1 cellular context compared by ENCODE assay signal in the genomic region with DNA sequence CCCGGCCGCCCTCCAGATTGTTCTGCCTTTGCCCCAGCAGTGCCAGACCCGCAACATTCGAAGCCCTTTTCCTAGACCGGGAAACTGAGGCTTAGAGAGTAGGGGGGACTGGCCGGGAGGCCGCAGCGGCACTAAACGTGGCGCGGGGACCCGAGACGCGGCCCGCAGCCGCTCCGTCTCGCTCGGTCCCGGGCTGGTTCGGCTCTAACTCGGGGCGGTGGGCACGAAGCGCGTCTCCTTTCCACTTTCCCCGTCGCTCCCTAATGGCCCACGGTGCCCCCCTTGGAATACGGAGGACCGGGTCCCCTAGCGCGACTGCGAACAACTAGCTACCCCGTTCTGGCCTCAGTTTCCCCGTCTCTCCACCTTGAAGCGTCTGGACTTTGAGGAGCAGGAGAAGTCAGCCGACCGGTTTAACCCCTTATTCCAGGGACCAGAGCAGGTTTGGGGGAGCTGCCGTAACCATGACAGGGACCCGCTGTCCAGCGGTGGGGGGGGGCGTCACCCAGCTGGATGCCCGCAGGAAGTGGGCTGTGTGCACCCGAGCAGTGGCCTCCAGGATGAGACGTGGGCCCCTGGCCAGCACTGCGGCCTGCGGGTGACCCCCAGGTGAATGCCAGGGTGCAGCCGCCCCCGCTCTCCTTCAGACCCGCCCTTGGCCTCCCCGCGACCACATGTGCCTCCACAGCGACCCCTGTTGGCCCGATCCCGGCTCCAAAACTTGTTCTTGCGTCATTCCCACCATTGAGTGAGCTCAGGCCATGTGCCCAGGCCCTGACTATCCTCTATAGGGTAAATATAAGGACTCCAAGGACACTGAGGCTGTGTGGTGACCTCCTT.
A peak's percentile ranks its signal among the peaks of the same experiment; 100 is the strongest.
TF ChIP-seq lines count a peak whose summit lies in the region.

No MANE protein-coding gene starts in this region.

TF ChIP-seq in HEK293, 187 proteins besides CTCF, POLR2A, EP300 and RAD21 (continued from another document):
- TF ChIP-seq, protein P1, sequence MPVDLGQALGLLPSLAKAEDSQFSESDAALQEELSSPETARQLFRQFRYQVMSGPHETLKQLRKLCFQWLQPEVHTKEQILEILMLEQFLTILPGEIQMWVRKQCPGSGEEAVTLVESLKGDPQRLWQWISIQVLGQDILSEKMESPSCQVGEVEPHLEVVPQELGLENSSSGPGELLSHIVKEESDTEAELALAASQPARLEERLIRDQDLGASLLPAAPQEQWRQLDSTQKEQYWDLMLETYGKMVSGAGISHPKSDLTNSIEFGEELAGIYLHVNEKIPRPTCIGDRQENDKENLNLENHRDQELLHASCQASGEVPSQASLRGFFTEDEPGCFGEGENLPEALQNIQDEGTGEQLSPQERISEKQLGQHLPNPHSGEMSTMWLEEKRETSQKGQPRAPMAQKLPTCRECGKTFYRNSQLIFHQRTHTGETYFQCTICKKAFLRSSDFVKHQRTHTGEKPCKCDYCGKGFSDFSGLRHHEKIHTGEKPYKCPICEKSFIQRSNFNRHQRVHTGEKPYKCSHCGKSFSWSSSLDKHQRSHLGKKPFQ (tag by site-specific recombination; IDR thresholded peaks at IDR 0.05), result 0 out of 2 replicates have a peak, but pooled peaks have one; percentile 32
- TF ChIP-seq SETDB1 (IDR thresholded peaks at IDR 0.05; ENCODE audit: insufficient read length, low read length), result no peak
- TF ChIP-seq REPIN1 (tag by site-specific recombination; IDR thresholded peaks at IDR 0.05; ENCODE audit: low read depth), result no peak
- TF ChIP-seq ZNF785 (tag by site-specific recombination; IDR thresholded peaks at IDR 0.05), result peak; percentile 79; the same call in 1 of the 2 replicates
- TF ChIP-seq ZNF2 (tag by site-specific recombination; IDR thresholded peaks at IDR 0.05), result 0 out of 2 replicates have a peak, but pooled peaks have one; percentile 35
- TF ChIP-seq WT1 (tag by site-specific recombination; IDR thresholded peaks at IDR 0.05), result no peak; the same call in none of the 2 replicates
- TF ChIP-seq INSM2 (tag by site-specific recombination; IDR thresholded peaks at IDR 0.05), result no peak; the same call in none of the 2 replicates
- TF ChIP-seq ZBTB21 (tag by site-specific recombination; IDR thresholded peaks at IDR 0.05), result peak; percentile 90
- no peak for TF ChIP-seq ZNF157 (tag by site-specific recombination; IDR thresholded peaks at IDR 0.05)
- TF ChIP-seq, protein P2, sequence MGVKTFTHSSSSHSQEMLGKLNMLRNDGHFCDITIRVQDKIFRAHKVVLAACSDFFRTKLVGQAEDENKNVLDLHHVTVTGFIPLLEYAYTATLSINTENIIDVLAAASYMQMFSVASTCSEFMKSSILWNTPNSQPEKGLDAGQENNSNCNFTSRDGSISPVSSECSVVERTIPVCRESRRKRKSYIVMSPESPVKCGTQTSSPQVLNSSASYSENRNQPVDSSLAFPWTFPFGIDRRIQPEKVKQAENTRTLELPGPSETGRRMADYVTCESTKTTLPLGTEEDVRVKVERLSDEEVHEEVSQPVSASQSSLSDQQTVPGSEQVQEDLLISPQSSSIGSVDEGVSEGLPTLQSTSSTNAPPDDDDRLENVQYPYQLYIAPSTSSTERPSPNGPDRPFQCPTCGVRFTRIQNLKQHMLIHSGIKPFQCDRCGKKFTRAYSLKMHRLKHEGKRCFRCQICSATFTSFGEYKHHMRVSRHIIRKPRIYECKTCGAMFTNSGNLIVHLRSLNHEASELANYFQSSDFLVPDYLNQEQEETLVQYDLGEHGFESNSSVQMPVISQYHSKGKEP (tag by site-specific recombination; IDR thresholded peaks at IDR 0.05), result 0 out of 2 replicates have a peak, but pooled peaks have one; percentile 28
- no peak for TF ChIP-seq ZNF248 (tag by site-specific recombination; IDR thresholded peaks at IDR 0.05)
- TF ChIP-seq ZNF843 (tag by site-specific recombination; IDR thresholded peaks at IDR 0.05), result no peak
- TF ChIP-seq ZNF560 (tag by site-specific recombination; IDR thresholded peaks at IDR 0.05; ENCODE audit: borderline replicate concordance), result no peak
- no peak for TF ChIP-seq ZNF169 (tag by site-specific recombination; IDR thresholded peaks at IDR 0.05)
- TF ChIP-seq, protein P3, sequence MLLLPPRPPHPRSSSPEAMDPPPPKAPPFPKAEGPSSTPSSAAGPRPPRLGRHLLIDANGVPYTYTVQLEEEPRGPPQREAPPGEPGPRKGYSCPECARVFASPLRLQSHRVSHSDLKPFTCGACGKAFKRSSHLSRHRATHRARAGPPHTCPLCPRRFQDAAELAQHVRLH (tag by site-specific recombination; IDR thresholded peaks at IDR 0.05), result peak; percentile 40; the same call in 1 of the 2 replicates
- TF ChIP-seq BCL11A (tag by site-specific recombination; IDR thresholded peaks at IDR 0.05; ENCODE audit: low read depth), result peak; percentile 87
- TF ChIP-seq ZNF585B (tag by site-specific recombination; IDR thresholded peaks at IDR 0.05), result no peak
- no peak for TF ChIP-seq ZNF514 (tag by site-specific recombination; IDR thresholded peaks at IDR 0.05)
- peak; percentile 75; the same call in 1 of the 2 replicates for TF ChIP-seq ZBTB7A (tag by site-specific recombination; IDR thresholded peaks at IDR 0.05; ENCODE audit: low read depth)
- peak; percentile 98 for TF ChIP-seq ZBTB48 (tag by site-specific recombination; IDR thresholded peaks at IDR 0.05)
- TF ChIP-seq ZNF701 (tag by site-specific recombination; IDR thresholded peaks at IDR 0.05), result no peak
- no peak for TF ChIP-seq ZNF658 (tag by site-specific recombination; IDR thresholded peaks at IDR 0.05)
- TF ChIP-seq YY2 (tag by site-specific recombination; IDR thresholded peaks at IDR 0.05), result 0 out of 2 replicates have a peak, but pooled peaks have one; percentile 26
- TF ChIP-seq ZNF10 (tag by site-specific recombination; IDR thresholded peaks at IDR 0.05), result 0 out of 2 replicates have a peak, but pooled peaks have one; percentile 8
- peak; percentile 83 for TF ChIP-seq ZNF660 (tag by site-specific recombination; IDR thresholded peaks at IDR 0.05)
- TF ChIP-seq EGR2 (tag by site-specific recombination; IDR thresholded peaks at IDR 0.05; ENCODE audit: low read depth), result peak; percentile 90
- TF ChIP-seq ZFP69B (tag by site-specific recombination; IDR thresholded peaks at IDR 0.05), result peak; percentile 70; the same call in 1 of the 2 replicates
- TF ChIP-seq, protein P4, sequence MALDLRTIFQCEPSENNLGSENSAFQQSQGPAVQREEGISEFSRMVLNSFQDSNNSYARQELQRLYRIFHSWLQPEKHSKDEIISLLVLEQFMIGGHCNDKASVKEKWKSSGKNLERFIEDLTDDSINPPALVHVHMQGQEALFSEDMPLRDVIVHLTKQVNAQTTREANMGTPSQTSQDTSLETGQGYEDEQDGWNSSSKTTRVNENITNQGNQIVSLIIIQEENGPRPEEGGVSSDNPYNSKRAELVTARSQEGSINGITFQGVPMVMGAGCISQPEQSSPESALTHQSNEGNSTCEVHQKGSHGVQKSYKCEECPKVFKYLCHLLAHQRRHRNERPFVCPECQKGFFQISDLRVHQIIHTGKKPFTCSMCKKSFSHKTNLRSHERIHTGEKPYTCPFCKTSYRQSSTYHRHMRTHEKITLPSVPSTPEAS (tag by site-specific recombination; IDR thresholded peaks at IDR 0.05), result no peak
- TF ChIP-seq ZNF133 (tag by site-specific recombination; IDR thresholded peaks at IDR 0.05), result no peak
- TF ChIP-seq, protein P5, sequence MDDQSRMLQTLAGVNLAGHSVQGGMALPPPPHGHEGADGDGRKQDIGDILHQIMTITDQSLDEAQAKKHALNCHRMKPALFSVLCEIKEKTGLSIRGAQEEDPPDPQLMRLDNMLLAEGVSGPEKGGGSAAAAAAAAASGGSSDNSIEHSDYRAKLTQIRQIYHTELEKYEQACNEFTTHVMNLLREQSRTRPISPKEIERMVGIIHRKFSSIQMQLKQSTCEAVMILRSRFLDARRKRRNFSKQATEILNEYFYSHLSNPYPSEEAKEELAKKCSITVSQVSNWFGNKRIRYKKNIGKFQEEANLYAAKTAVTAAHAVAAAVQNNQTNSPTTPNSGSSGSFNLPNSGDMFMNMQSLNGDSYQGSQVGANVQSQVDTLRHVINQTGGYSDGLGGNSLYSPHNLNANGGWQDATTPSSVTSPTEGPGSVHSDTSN (CRISPR knock-in tag; IDR thresholded peaks at IDR 0.05), result peak; percentile 64; the same call in 1 of the 2 replicates
